ENCODE assay signal across 13 cellular contexts in the genomic region with DNA sequence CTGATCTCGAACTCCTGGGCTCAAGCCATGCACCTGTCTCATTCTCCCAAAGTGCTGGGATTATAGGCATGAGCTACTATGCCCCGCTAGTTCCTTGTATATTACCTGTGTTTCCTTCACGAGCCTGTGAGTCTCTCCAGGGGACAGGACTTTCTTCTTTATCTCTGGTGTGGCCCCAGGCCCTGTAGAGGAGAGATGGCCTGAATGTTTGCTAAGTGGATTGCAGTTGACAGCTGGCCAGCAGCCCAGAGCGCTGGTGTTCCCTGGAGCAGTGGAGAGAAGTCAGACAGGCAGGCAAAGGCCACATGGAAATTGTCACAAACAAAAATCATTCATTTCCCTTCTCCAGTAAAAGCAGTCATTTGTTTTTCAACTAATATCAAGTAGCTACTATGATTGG. TPM values are rescaled to one million over a fixed set of nuclear protein-coding genes. Genes with fewer than 3 reads are reported as not detected.
DNase-seq lines count a peak whose midpoint lies in the region; ATAC-seq and TF ChIP-seq lines count a peak whose summit lies in the region.
"Had no signal": no experiment of that assay in that cellular context is flagged by ENCODE, and none has a peak within 500 bp of the region (broad histone marks: within the 10 kb centered on the region; RNA-seq: fewer than 3 reads in every experiment).

No MANE protein-coding gene starts in this region.

- ATAC-seq in mucosa of descending colon (peak; percentile 91), GM23338 (no peak), GM21423 (IDR thresholded peaks at IDR 0.05; ENCODE audit: unreplicated experiment) (no peak), GM19395 (IDR thresholded peaks at IDR 0.05; ENCODE audit: unreplicated experiment) (no peak), HG03342 (IDR thresholded peaks at IDR 0.05; ENCODE audit: unreplicated experiment) (no peak)

- intact Hi-C loops in mucosa of descending colon (cut with DNase I, micrococcal nuclease): no loop called here

- H3K27ac ChIP-seq in coronary artery (no peak overlapping the region), GM23338 (ENCODE audit: low read depth) (no peak overlapping the region)
- H3K27ac ChIP-seq: BLaER1 had no signal

- H3K9me2 ChIP-seq in GM23338 (ENCODE audit: insufficient read depth): no peaks in the 10 kb centered on the region

- H3K4me1 ChIP-seq in BE2C (peaks cover 18% of the 10 kb centered on the region), mucosa of descending colon (ENCODE audit: low read depth) (peaks cover 19% of the 10 kb centered on the region), GM23338 (ENCODE audit: insufficient read depth) (no peaks in the 10 kb centered on the region)
- H3K4me1 ChIP-seq: BLaER1 had no signal

- no peaks in the 10 kb centered on the region for H4K20me1 ChIP-seq in GM23338 (replicated peaks; ENCODE audit: insufficient read depth)

- DNase-seq in BE2C (peak; percentile 89), LNCaP clone FGC (ENCODE audit: low read depth) (peak; percentile 69), coronary artery (ENCODE audit: low spot score) (peak; percentile 31), mucosa of descending colon (peak; percentile 78 to 83 (median 81)), GM23338 (ENCODE audit: low spot score) (no peak)
- DNase-seq: activated T-cell treated with anti-CD3 and anti-CD28 coated beads for 4 hours; KBM-7; stimulated activated CD4-positive, alpha-beta T cell treated with anti-CD3 and anti-CD28 coated beads, Interleukin-2, amount 100 ng/mL, for 24 hours had no signal

- TF ChIP-seq CTCF in BE2C (IDR thresholded peaks at IDR 0.05; ENCODE audit: low read depth, low read length) (no peak), LNCaP clone FGC (IDR thresholded peaks at IDR 0.05; ENCODE audit: control insufficient read depth, extremely low read depth, insufficient read depth) (no peak), coronary artery (IDR thresholded peaks at IDR 0.05) (no peak), mucosa of descending colon (IDR thresholded peaks at IDR 0.05) (no peak), GM23338 (conservative IDR thresholded peaks at IDR 0.05; ENCODE audit: low read depth in 2 of 2) (no peak)

- no peak overlapping the region for H2AFZ ChIP-seq in GM23338

- H3K79me2 ChIP-seq in GM23338 (replicated peaks; ENCODE audit: insufficient read depth): no peaks in the 10 kb centered on the region

- H3K27ac Mint-ChIP-seq in GM23338: no peak overlapping the region
- H3K27ac Mint-ChIP-seq: progenitor cell of endocrine pancreas had no signal

- H3K27me3 ChIP-seq in BE2C: no peaks in the 10 kb centered on the region
- no peaks in the 10 kb centered on the region for H3K27me3 ChIP-seq in GM23338 (ENCODE audit: insufficient read depth)
- H3K27me3 ChIP-seq: BLaER1 had no signal

- H3F3A ChIP-seq in GM23338 (replicated peaks; ENCODE audit: low read depth): no peaks in the 10 kb centered on the region

- H3K4me1 Mint-ChIP-seq in GM23338: peaks cover 4% of the 10 kb centered on the region; the same call in 1 of the 3 replicates

- peaks cover 13% of the 10 kb centered on the region for H3K9me3 Mint-ChIP-seq in GM23338

- peaks cover 44% of the 10 kb centered on the region for H3K36me3 ChIP-seq in BE2C
- H3K36me3 ChIP-seq in mucosa of descending colon (ENCODE audit: low read depth): no peaks in the 10 kb centered on the region
- no peaks in the 10 kb centered on the region for H3K36me3 ChIP-seq in GM23338 (ENCODE audit: insufficient read depth)

- no peak overlapping the region for H3K4me3 ChIP-seq in BE2C (ENCODE audit: low read depth, low read length)
- no peak overlapping the region for H3K4me3 ChIP-seq in LNCaP clone FGC (ENCODE audit: low read depth, low read length)
- no peak overlapping the region for H3K4me3 ChIP-seq in coronary artery
- no peak overlapping the region for H3K4me3 ChIP-seq in mucosa of descending colon
- no peak overlapping the region for H3K4me3 ChIP-seq in GM23338
- H3K4me3 ChIP-seq: BLaER1 had no signal

- no peaks in the 10 kb centered on the region for H3K9me3 ChIP-seq in BE2C
- H3K9me3 ChIP-seq in mucosa of descending colon: no peaks in the 10 kb centered on the region

- H3K4me2 ChIP-seq in GM23338: no peak overlapping the region
- H3K4me2 ChIP-seq: BLaER1 had no signal

- no peak overlapping the region for H3K4me3 Mint-ChIP-seq in GM23338

- H3K36me3 Mint-ChIP-seq in GM23338 (ENCODE audit: low read depth): peaks cover 47% of the 10 kb centered on the region

- peaks cover 8% of the 10 kb centered on the region for H3K27me3 Mint-ChIP-seq in GM23338 (ENCODE audit: insufficient read depth, low read depth, poor library complexity)
- H3K27me3 Mint-ChIP-seq: progenitor cell of endocrine pancreas had no signal

TF ChIP-seq in GM23338, 12 proteins besides CTCF, POLR2A, EP300 and RAD21 (continues in another document):
- TF ChIP-seq EZH2phosphoT487 (IDR thresholded peaks at IDR 0.05; ENCODE audit: unreplicated experiment) (no peak), CREB1 (CRISPR knock-in tag; IDR thresholded peaks at IDR 0.05; ENCODE audit: low read depth) (no peak), NANOG (IDR thresholded peaks at IDR 0.05; ENCODE audit: borderline replicate concordance) (no peak)
- TF ChIP-seq, protein P1, sequence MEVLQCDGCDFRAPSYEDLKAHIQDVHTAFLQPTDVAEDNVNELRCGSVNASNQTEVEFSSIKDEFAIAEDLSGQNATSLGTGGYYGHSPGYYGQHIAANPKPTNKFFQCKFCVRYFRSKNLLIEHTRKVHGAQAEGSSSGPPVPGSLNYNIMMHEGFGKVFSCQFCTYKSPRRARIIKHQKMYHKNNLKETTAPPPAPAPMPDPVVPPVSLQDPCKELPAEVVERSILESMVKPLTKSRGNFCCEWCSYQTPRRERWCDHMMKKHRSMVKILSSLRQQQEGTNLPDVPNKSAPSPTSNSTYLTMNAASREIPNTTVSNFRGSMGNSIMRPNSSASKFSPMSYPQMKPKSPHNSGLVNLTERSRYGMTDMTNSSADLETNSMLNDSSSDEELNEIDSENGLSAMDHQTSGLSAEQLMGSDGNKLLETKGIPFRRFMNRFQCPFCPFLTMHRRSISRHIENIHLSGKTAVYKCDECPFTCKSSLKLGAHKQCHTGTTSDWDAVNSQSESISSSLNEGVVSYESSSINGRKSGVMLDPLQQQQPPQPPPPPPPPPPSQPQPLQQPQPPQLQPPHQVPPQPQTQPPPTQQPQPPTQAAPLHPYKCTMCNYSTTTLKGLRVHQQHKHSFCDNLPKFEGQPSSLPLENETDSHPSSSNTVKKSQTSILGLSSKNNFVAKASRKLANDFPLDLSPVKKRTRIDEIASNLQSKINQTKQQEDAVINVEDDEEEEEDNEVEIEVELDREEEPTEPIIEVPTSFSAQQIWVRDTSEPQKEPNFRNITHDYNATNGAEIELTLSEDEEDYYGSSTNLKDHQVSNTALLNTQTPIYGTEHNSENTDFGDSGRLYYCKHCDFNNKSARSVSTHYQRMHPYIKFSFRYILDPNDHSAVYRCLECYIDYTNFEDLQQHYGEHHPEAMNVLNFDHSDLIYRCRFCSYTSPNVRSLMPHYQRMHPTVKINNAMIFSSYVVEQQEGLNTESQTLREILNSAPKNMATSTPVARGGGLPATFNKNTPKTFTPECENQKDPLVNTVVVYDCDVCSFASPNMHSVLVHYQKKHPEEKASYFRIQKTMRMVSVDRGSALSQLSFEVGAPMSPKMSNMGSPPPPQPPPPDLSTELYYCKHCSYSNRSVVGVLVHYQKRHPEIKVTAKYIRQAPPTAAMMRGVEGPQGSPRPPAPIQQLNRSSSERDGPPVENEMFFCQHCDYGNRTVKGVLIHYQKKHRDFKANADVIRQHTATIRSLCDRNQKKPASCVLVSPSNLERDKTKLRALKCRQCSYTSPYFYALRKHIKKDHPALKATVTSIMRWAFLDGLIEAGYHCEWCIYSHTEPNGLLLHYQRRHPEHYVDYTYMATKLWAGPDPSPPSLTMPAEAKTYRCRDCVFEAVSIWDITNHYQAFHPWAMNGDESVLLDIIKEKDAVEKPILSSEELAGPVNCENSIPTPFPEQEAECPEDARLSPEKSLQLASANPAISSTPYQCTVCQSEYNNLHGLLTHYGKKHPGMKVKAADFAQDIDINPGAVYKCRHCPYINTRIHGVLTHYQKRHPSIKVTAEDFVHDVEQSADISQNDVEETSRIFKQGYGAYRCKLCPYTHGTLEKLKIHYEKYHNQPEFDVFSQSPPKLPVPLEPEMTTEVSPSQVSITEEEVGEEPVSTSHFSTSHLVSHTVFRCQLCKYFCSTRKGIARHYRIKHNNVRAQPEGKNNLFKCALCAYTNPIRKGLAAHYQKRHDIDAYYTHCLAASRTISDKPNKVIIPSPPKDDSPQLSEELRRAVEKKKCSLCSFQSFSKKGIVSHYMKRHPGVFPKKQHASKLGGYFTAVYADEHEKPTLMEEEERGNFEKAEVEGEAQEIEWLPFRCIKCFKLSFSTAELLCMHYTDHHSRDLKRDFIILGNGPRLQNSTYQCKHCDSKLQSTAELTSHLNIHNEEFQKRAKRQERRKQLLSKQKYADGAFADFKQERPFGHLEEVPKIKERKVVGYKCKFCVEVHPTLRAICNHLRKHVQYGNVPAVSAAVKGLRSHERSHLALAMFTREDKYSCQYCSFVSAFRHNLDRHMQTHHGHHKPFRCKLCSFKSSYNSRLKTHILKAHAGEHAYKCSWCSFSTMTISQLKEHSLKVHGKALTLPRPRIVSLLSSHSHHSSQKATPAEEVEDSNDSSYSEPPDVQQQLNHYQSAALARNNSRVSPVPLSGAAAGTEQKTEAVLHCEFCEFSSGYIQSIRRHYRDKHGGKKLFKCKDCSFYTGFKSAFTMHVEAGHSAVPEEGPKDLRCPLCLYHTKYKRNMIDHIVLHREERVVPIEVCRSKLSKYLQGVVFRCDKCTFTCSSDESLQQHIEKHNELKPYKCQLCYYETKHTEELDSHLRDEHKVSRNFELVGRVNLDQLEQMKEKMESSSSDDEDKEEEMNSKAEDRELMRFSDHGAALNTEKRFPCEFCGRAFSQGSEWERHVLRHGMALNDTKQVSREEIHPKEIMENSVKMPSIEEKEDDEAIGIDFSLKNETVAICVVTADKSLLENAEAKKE (CRISPR knock-in tag; IDR thresholded peaks at IDR 0.05): no peak

RNA-seq across cellular contexts. Expression of a gene that starts 17.9 kb away (rescaled TPM):
- polyA plus RNA-seq in BE2C (2012; ENCODE audit: insufficient read depth, insufficient read length, low read depth): 89.6 TPM
- 10 to 100 TPM; 29.7 to 38.4 (median 30.4) TPM for total RNA-seq in mucosa of descending colon
- 7.1 and 9.5 TPM in 2 replicates for total RNA-seq in GM23338 (2014; rRNA removed; shearing (Covaris generic))
- 4.4 and 5.4 TPM in 2 replicates for polyA plus RNA-seq in GM23338 (2016; fragmentation: Nextera tagmentation; extraction: Ambion mirVana)
